Comparison of ENCODE assay signal across 9 cellular contexts in the genomic region with DNA sequence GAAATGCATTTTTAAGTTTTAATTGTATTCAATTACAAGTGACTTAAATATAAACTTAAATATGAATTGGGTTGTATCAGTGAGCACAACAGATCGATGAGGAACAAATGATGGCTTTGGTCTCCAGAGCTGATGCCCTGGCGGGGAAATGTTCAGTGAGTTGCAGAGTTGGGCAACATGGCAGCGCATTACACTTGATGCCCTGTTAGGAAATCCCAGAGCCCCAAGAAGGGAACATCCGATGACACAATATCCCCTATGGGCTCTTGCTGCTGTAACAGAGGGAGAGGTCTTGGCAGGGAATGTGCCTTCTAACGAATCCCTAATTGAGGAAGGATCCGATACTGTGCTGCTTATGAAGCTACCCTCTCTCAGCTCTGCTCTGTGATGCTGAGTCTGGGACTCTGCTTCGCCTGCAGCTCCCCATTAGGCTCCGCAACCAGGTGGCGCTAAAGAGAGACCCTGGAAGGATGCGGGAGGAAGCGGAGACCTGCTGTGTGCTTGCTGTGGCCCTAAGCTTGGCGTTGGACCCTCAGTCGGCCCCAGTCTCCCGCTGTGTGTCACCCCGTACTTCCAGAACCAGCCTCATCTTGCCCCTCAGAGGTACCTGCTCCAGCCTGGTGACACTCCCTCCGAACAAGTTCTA. TPM values are rescaled to one million over a fixed set of nuclear protein-coding genes. Genes with fewer than 3 reads are reported as not detected.
DNase-seq lines count a peak whose midpoint lies in the region; TF ChIP-seq lines count a peak whose summit lies in the region.
"Had no signal": no experiment of that assay in that cellular context is flagged by ENCODE, and none has a peak within 500 bp of the region (broad histone marks: within the 10 kb centered on the region; RNA-seq: fewer than 3 reads in every experiment).

No MANE protein-coding gene starts in this region.

- H3K9me3 ChIP-seq in ascending aorta = no peaks in the 10 kb centered on the region

- H3K4me1 Mint-ChIP-seq in brain = no peaks in the 10 kb centered on the region

- no peaks in the 10 kb centered on the region for H3K36me3 Mint-ChIP-seq in brain

- no peaks in the 10 kb centered on the region for H3K36me3 ChIP-seq in ascending aorta

- H3K27ac ChIP-seq in ascending aorta = no peak overlapping the region
- H3K27ac ChIP-seq: epithelial cell of prostate had no signal

- intact Hi-C loops in ascending aorta (cut with DNase I) = loop anchor here (10.0 kb wide), 1 partner anchor 82 kb away; no protein-coding TSS in a partner anchor

- no peak overlapping the region for H3K27ac Mint-ChIP-seq in brain

- H3K9me3 Mint-ChIP-seq in brain = peaks cover 0 to 7% (median 0%) of the 10 kb centered on the region in 5 experiments

- H3K4me3 Mint-ChIP-seq in brain = no peak overlapping the region

- no peaks in the 10 kb centered on the region for H3K4me1 ChIP-seq in ascending aorta

- H3K27me3 Mint-ChIP-seq in brain = no peaks in the 10 kb centered on the region

- no peak overlapping the region for H3K4me3 ChIP-seq in ascending aorta

- DNase-seq in SHP77 (lab: John Stamatoyannopoulos, UW) = peak; percentile 1 to 24
- DNase-seq in SHP77 treated with DMSO at 0.1 percent for 48 hours (lab: John Stamatoyannopoulos, UW) = no peak
- DNase-seq in Kasumi-1 (lab: John Stamatoyannopoulos, UW) = peak; percentile 32 to 37
- peak; percentile 34 for DNase-seq in T-helper 9 cell
- DNase-seq in left kidney (ENCODE audit: low read depth, low spot score) = peak; percentile 73
- peak; percentile 9 for DNase-seq in stimulated activated CD8-positive, alpha-beta memory T cell treated with anti-CD3 and anti-CD28 coated beads, Interleukin-15, amount 100 ng/mL, for 24 hours (ENCODE audit: low read depth)
- DNase-seq in ascending aorta (ENCODE audit: low spot score in 2 of 2) = no peak

- H3K27me3 ChIP-seq in ascending aorta = no peaks in the 10 kb centered on the region

- TF ChIP-seq CTCF in brain (conservative IDR thresholded peaks at IDR 0.05) (peak; percentile 19 to 57), ascending aorta (IDR thresholded peaks at IDR 0.05) (peak in 1 of 3 experiments; percentile 35)

RNA-seq across cellular contexts. Expression of gene PDHA1, which starts 38.9 kb away (rescaled TPM):
- polyA plus RNA-seq in brain (ENCODE audit: insufficient read depth, low read depth, low replicate concordance) = 105 TPM
- 30.9 TPM for total RNA-seq in ascending aorta

Comparison
In these comparisons a context has a peak if more than half of its experiments do, and no peak if none do; other contexts are left out.
1. DNase-seq: peak in SHP77 (2 of 2), Kasumi-1 (2 of 2), T-helper 9 cell (single experiment), left kidney (single experiment) and stimulated activated CD8-positive, alpha-beta memory T cell treated with anti-CD3 and anti-CD28 coated beads, Interleukin-15, amount 100 ng/mL, for 24 hours (single experiment); none in SHP77 treated with DMSO at 0.1 percent for 48 hours (single experiment) and ascending aorta (0 of 2).